ENCODE assay signal across 22 cellular contexts in genomic region chr20:57993738-57994431, GRCh38.
DNase-seq lines count a peak whose midpoint lies in the region; ATAC-seq, FAIRE-seq and TF ChIP-seq lines count a peak whose summit lies in the region.
"Had no signal": no experiment of that assay in that cellular context is flagged by ENCODE, and none has a peak within 500 bp of the region (broad histone marks: within the 10 kb centered on the region; RNA-seq: fewer than 3 reads in every experiment).

No MANE protein-coding gene starts in this region.

- DNase-seq in A549 (ENCODE audit: low read depth in 1 of 2, low spot score in 1 of 2) = no peak
- DNase-seq in GM23338 (ENCODE audit: low spot score) = no peak
- peak; percentile 76 for DNase-seq in PC-3
- peak; percentile 13 to 14 for DNase-seq in foreskin fibroblast
- DNase-seq in stimulated activated CD4-positive, alpha-beta T cell treated with anti-CD3 and anti-CD28 coated beads, Interleukin-2, amount 100 ng/mL, for 48 hours = no peak
- DNase-seq in Right ventricle myocardium inferior (ENCODE audit: missing footprints) = no peak
- DNase-seq in progenitor cell of endocrine pancreas (ENCODE audit: low spot score, unreplicated experiment) = no peak
- DNase-seq: activated CD4-positive, CD25-positive, alpha-beta regulatory T cell treated with anti-CD3 and anti-CD28 coated beads, Interleukin-2, amount 50 U/mL, for 72 hours; activated naive CD8-positive, alpha-beta T cell treated with anti-CD3 and anti-CD28 coated beads, Interleukin-2, amount 50 U/mL, for 24 hours; CD8-positive, alpha-beta memory T cell; central memory CD4-positive, alpha-beta T cell; effector CD8-positive, alpha-beta T cell; H9; KG1; left ventricle myocardium superior; NCI-H1436; ovary; T-helper 9 cell; uterus had no signal

- no peak for TF ChIP-seq EP300 in A549 (IDR thresholded peaks at IDR 0.05)

- H3K4me2 ChIP-seq in A549 = no peak overlapping the region
- no peak overlapping the region for H3K4me2 ChIP-seq in GM23338
- peak overlapping the region; percentile 59 for H3K4me2 ChIP-seq in PC-3 (ENCODE audit: low read length)

- POLR2A ChIA-PET in A549 (lab: Yijun Ruan, JAX) = no interaction called here
- POLR2A ChIA-PET in PC-3 (lab: Charles Lee; ENCODE audit: unreplicated experiment) = interaction anchor here (0.5 kb wide), 1 partner anchor 85 kb away, joined by 12 read pairs; no protein-coding TSS in a partner anchor

- H3K4me3 Mint-ChIP-seq in GM23338 (no peak overlapping the region), progenitor cell of endocrine pancreas (ENCODE audit: low read depth) (no peak overlapping the region)
- H3K4me3 Mint-ChIP-seq: activated naive CD8-positive, alpha-beta T cell treated with anti-CD3 and anti-CD28 coated beads, Interleukin-2, amount 50 U/mL, for 24 hours; activated T-helper 17 cell treated with anti-CD3 and anti-CD28 coated beads, Interleukin-2, amount 50 U/mL, for 72 hours; CD8-positive, alpha-beta memory T cell; H9 had no signal

- H3K9me3 Mint-ChIP-seq in GM23338 (no peaks in the 10 kb centered on the region), progenitor cell of endocrine pancreas (ENCODE audit: low read depth) (no peaks in the 10 kb centered on the region)
- H3K9me3 Mint-ChIP-seq: activated naive CD8-positive, alpha-beta T cell treated with anti-CD3 and anti-CD28 coated beads, Interleukin-2, amount 50 U/mL, for 24 hours; activated T-helper 17 cell treated with anti-CD3 and anti-CD28 coated beads, Interleukin-2, amount 50 U/mL, for 72 hours; CD8-positive, alpha-beta memory T cell had no signal

- H3K9me3 ChIP-seq in A549 (no peaks in the 10 kb centered on the region), PC-3 (ENCODE audit: low read length) (no peaks in the 10 kb centered on the region)
- H3K9me3 ChIP-seq: esophagus muscularis mucosa, ovary, uterus had no signal

- H3K9me2 ChIP-seq in GM23338 (ENCODE audit: insufficient read depth) (no peaks in the 10 kb centered on the region), PC-3 (replicated peaks; ENCODE audit: low read length) (no peaks in the 10 kb centered on the region)

- no peaks in the 10 kb centered on the region for H4K20me1 ChIP-seq in GM23338 (replicated peaks; ENCODE audit: insufficient read depth)
- H4K20me1 ChIP-seq in PC-3 (ENCODE audit: low read length) = no peaks in the 10 kb centered on the region

- H3K36me3 Mint-ChIP-seq in GM23338 (ENCODE audit: low read depth) = no peaks in the 10 kb centered on the region
- H3K36me3 Mint-ChIP-seq in progenitor cell of endocrine pancreas (ENCODE audit: insufficient read depth) = no peaks in the 10 kb centered on the region
- H3K36me3 Mint-ChIP-seq: CD8-positive, alpha-beta memory T cell had no signal

- H3K9ac ChIP-seq in PC-3 (ENCODE audit: low read length) = peak overlapping the region; percentile 66

- no peak for TF ChIP-seq POLR2A in A549 (IDR thresholded peaks at IDR 0.05; ENCODE audit: low read length)

- intact Hi-C loops in PC-3 (cut with micrococcal nuclease) = loop anchor here (5.0 to 10.0 kb wide), 4 partner anchors 88 to 379 kb away; no protein-coding TSS in a partner anchor
- intact Hi-C loops in Right ventricle myocardium inferior (cut with DNase I) = no loop called here

- no peak overlapping the region for H2AFZ ChIP-seq in GM23338
- peak overlapping the region; percentile 28; the same call in 1 of the 2 replicates for H2AFZ ChIP-seq in PC-3 (ENCODE audit: low read length)

- H3K4me3 ChIP-seq in A549 (no peak overlapping the region), GM23338 (no peak overlapping the region), PC-3 (ENCODE audit: low read length) (no peak overlapping the region), foreskin fibroblast (ENCODE audit: low read depth in 1 of 2, low read length in 2 of 2) (no peak overlapping the region)
- H3K4me3 ChIP-seq: esophagus muscularis mucosa, ovary, uterus had no signal

- TF ChIP-seq RAD21 in A549 (conservative IDR thresholded peaks at IDR 0.05 in 1 of 2, IDR thresholded peaks at IDR 0.05 in 1 of 2) = no peak

- H3K79me2 ChIP-seq in GM23338 (replicated peaks; ENCODE audit: insufficient read depth) (no peaks in the 10 kb centered on the region), PC-3 (ENCODE audit: low read length) (no peaks in the 10 kb centered on the region)

- no peaks in the 10 kb centered on the region for H3K36me3 ChIP-seq in GM23338 (ENCODE audit: insufficient read depth)
- no peaks in the 10 kb centered on the region for H3K36me3 ChIP-seq in PC-3 (ENCODE audit: low read depth, low read length)
- H3K36me3 ChIP-seq: esophagus muscularis mucosa, ovary, uterus had no signal

- 78% methylated on average over 19 of the region's 19 CpGs for WGBS in A549 (ENCODE audit: missing lambda C conversion rate)

- FAIRE-seq in A549 (lab: Jason Lieb, UNC) = no peak

- no peaks in the 10 kb centered on the region for H3F3A ChIP-seq in GM23338 (replicated peaks; ENCODE audit: low read depth)
- peaks cover 11% of the 10 kb centered on the region for H3F3A ChIP-seq in PC-3 (ENCODE audit: low read length, unreplicated experiment)

- H3K27ac Mint-ChIP-seq in GM23338 (0 out of 2 replicates have a peak overlapping the region, but pooled peaks have one; percentile 4), progenitor cell of endocrine pancreas (no peak overlapping the region)
- H3K27ac Mint-ChIP-seq: activated naive CD8-positive, alpha-beta T cell treated with anti-CD3 and anti-CD28 coated beads, Interleukin-2, amount 50 U/mL, for 24 hours; activated T-helper 17 cell treated with anti-CD3 and anti-CD28 coated beads, Interleukin-2, amount 50 U/mL, for 72 hours; CD8-positive, alpha-beta memory T cell; H9 had no signal

- TF ChIP-seq CTCF in A549 (IDR thresholded peaks at IDR 0.05) = no peak
- no peak for TF ChIP-seq CTCF in GM23338 (conservative IDR thresholded peaks at IDR 0.05; ENCODE audit: low read depth in 2 of 2)
- no peak for TF ChIP-seq CTCF in PC-3 (conservative IDR thresholded peaks at IDR 0.05; ENCODE audit: low read depth, low read length)
- TF ChIP-seq CTCF in foreskin fibroblast (IDR thresholded peaks at IDR 0.05; ENCODE audit: low read depth, low read length) = no peak
- TF ChIP-seq CTCF in progenitor cell of endocrine pancreas (IDR thresholded peaks at IDR 0.05; ENCODE audit: unreplicated experiment) = no peak

- no TSS peak for BruUV-seq in PC-3 (replicated peaks; lab: Mats Ljungman, UMichigan)

- peaks cover 6% of the 10 kb centered on the region for H3K27me3 Mint-ChIP-seq in GM23338 (ENCODE audit: insufficient read depth, low read depth, poor library complexity)
- peaks cover 10% of the 10 kb centered on the region for H3K27me3 Mint-ChIP-seq in progenitor cell of endocrine pancreas

- H3K4me1 Mint-ChIP-seq in GM23338 (no peaks in the 10 kb centered on the region; the same call in 2 of the 3 replicates), progenitor cell of endocrine pancreas (ENCODE audit: low read depth) (no peaks in the 10 kb centered on the region)
- H3K4me1 Mint-ChIP-seq: activated T-helper 17 cell treated with anti-CD3 and anti-CD28 coated beads, Interleukin-2, amount 50 U/mL, for 72 hours; CD8-positive, alpha-beta memory T cell had no signal

- ATAC-seq in A549 (no peak), GM23338 (no peak), PC-3 (peak; percentile 13; the same call in 1 of the 2 replicates), HG02763 (IDR thresholded peaks at IDR 0.05; ENCODE audit: unreplicated experiment) (no peak), Right ventricle myocardium inferior (no peak)
- ATAC-seq: activated naive CD8-positive, alpha-beta T cell treated with anti-CD3 and anti-CD28 coated beads, Interleukin-2, amount 50 U/mL, for 24 hours; activated T-helper 17 cell treated with anti-CD3 and anti-CD28 coated beads, Interleukin-2, amount 50 U/mL, for 72 hours; left ventricle myocardium superior had no signal

- peak overlapping the region; percentile 48 to 83 for H3K27ac ChIP-seq in A549
- H3K27ac ChIP-seq in GM23338 (ENCODE audit: low read depth) = no peak overlapping the region
- peak overlapping the region; percentile 95 for H3K27ac ChIP-seq in PC-3 (ENCODE audit: low read length)
- H3K27ac ChIP-seq: esophagus muscularis mucosa, ovary, uterus had no signal

- H3K4me1 ChIP-seq in A549 (peaks cover 54% of the 10 kb centered on the region), GM23338 (ENCODE audit: insufficient read depth) (0 out of 2 replicates have a peak, but pooled peaks cover 3% of the 10 kb centered on the region), PC-3 (ENCODE audit: insufficient read depth, low read length) (peaks cover 79% of the 10 kb centered on the region)
- H3K4me1 ChIP-seq: uterus had no signal

- CTCF ChIA-PET in A549 (lab: Yijun Ruan, JAX) = interaction anchor here (0.9 kb wide), 1 partner anchor 271 kb away, joined by 3 read pairs; no protein-coding TSS in a partner anchor
- CTCF ChIA-PET in PC-3 (lab: Charles Lee) = no interaction called here

- H3K27me3 ChIP-seq in GM23338 (ENCODE audit: insufficient read depth) = no peaks in the 10 kb centered on the region
- H3K27me3 ChIP-seq in PC-3 (ENCODE audit: low read length) = no peaks in the 10 kb centered on the region
- H3K27me3 ChIP-seq: ovary, uterus had no signal

TF ChIP-seq in A549, 52 proteins besides CTCF, POLR2A, EP300 and RAD21 (continues in another document):
- TF ChIP-seq CBX8 (IDR thresholded peaks at IDR 0.05) (no peak), PBX3 (IDR thresholded peaks at IDR 0.05) (no peak)

TF ChIP-seq in GM23338, 12 proteins besides CTCF, POLR2A, EP300 and RAD21 (continues in another document):
- TF ChIP-seq EZH2 (IDR thresholded peaks at IDR 0.05; ENCODE audit: low read depth, unreplicated experiment) (no peak), JUNB (IDR thresholded peaks at IDR 0.05; ENCODE audit: unreplicated experiment) (no peak), ZNF114 (CRISPR knock-in tag; IDR thresholded peaks at IDR 0.05) (no peak), EZH2phosphoT487 (IDR thresholded peaks at IDR 0.05; ENCODE audit: unreplicated experiment) (no peak), ZNF331 (CRISPR knock-in tag; IDR thresholded peaks at IDR 0.05; ENCODE audit: low read depth) (no peak), NANOG (IDR thresholded peaks at IDR 0.05; ENCODE audit: borderline replicate concordance) (no peak), ETS1 (IDR thresholded peaks at IDR 0.05) (no peak), STAT1 (IDR thresholded peaks at IDR 0.05; ENCODE audit: unreplicated experiment) (no peak)

Comparison
In these comparisons a context has a peak if more than half of its experiments do, and no peak if none do; other contexts are left out.
1. DNase-seq: peak in PC-3 (single experiment) and foreskin fibroblast (2 of 2); none in A549 (0 of 2), GM23338 (single experiment), stimulated activated CD4-positive, alpha-beta T cell treated with anti-CD3 and anti-CD28 coated beads, Interleukin-2, amount 100 ng/mL, for 48 hours (0 of 2), Right ventricle myocardium inferior (single experiment) and progenitor cell of endocrine pancreas (single experiment).